In the genomic region with DNA sequence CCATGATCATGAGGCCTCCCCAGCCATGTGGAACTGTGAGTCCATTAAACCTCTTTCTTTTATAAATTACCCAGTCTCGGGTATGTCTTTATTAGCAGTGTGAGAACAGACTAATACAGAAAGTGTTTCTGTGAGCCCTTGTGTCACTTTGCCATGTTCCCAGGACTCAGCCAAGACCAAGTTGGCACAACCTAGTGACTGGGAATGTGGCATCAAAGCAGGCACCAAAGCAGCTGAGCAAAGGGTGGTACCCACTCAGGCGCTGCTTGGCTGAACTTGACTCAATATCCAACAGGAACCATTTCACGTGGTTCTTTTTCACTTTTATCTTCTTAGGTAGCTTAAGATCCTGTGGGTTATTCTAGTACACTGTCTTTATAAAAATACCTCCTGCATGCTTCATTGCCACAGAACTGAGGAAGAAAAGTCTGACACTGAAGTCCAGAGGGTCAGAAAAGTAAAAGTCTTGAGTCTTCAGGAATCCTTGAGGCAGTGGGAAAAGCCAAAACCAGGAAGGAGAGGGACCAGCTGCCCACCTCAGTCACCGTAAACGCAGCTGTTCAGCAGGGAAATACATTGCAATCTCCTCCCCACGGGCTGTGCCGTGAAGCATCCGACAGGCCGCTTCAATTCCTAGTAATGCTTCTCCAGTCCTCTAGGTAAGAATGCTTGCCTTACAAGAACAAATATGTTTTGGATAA, we compare ENCODE assay signal across 27 cellular contexts.
DNase-seq lines count a peak whose midpoint lies in the region; ATAC-seq, FAIRE-seq and TF ChIP-seq lines count a peak whose summit lies in the region.
"Had no signal": no experiment of that assay in that cellular context is flagged by ENCODE, and none has a peak within 500 bp of the region (broad histone marks: within the 10 kb centered on the region; RNA-seq: fewer than 3 reads in every experiment).

No MANE protein-coding gene starts in this region.

- H3K27ac Mint-ChIP-seq in endothelial cell (ENCODE audit: unreplicated experiment): no peak overlapping the region
- no peak overlapping the region for H3K27ac Mint-ChIP-seq in effector memory CD8-positive, alpha-beta T cell
- H3K27ac Mint-ChIP-seq: CD14-positive monocyte; CD8-positive, alpha-beta memory T cell had no signal

- peak in 3 of 4 donors; percentile 41 to 61 (median 49) for ATAC-seq in pancreas
- no peak for ATAC-seq in effector memory CD8-positive, alpha-beta T cell (replicated peaks)
- ATAC-seq: GM12878, HepG2 had no signal

- H3K27ac ChIP-seq in SK-N-MC (peak overlapping the region; percentile 61; the same call in 1 of the 2 replicates), pancreas (peak overlapping the region in 1 of 4 donors; percentile 47), breast epithelium (no peak overlapping the region)
- H3K27ac ChIP-seq: 22Rv1 had no signal

- TF ChIP-seq CTCF in endothelial cell (IDR thresholded peaks at IDR 0.05; ENCODE audit: unreplicated experiment): no peak
- no peak for TF ChIP-seq CTCF in pancreas (IDR thresholded peaks at IDR 0.05)
- no peak for TF ChIP-seq CTCF in breast epithelium (IDR thresholded peaks at IDR 0.05)

- DNase-seq in Ammon's horn (ENCODE audit: low spot score) (peak; percentile 68), SK-N-MC (ENCODE audit: low read depth, low spot score) (no peak), endothelial cell (ENCODE audit: low spot score) (no peak), pancreas (no peak), activated gamma-delta T cell (lab: John Stamatoyannopoulos, UW) (no peak), breast epithelium (ENCODE audit: low spot score in 2 of 2) (no peak)
- no peak for DNase-seq in effector memory CD8-positive, alpha-beta T cell
- DNase-seq: BE2C; CD8-positive, alpha-beta memory T cell; DMS 273 treated with DMSO at 0.1 percent for 48 hours; DMS79; EL; GDM1; KBM-7; MG63; NCI-H1105 treated with DMSO at 0.1 percent for 48 hours; NCI-H146; NCI-H1930; NCI-H446 treated with DMSO at 0.1 percent for 48 hours; NCI-H82; NK-92 treated with Interleukin-12 subunit alpha and Interleukin-12 subunit beta, amount 100 ng/mL, for 24 hours; Right ventricle myocardium superior; RPMI8226 had no signal

- no peak for FAIRE-seq in pancreas (lab: Jason Lieb, UNC)
- FAIRE-seq: GM12878, HepG2 had no signal

- H3K36me3 ChIP-seq in SK-N-MC (ENCODE audit: insufficient read depth, low read length) (peaks cover 94% of the 10 kb centered on the region), pancreas (peaks cover 0 to 73% (median 12%) of the 10 kb centered on the region in 3 donors), breast epithelium (no peaks in the 10 kb centered on the region)
- H3K36me3 ChIP-seq: BE2C had no signal

- H3K27me3 Mint-ChIP-seq in endothelial cell (ENCODE audit: unreplicated experiment): peaks cover 19% of the 10 kb centered on the region
- peaks cover 0 to 34% of the 10 kb centered on the region in 2 donors for H3K27me3 Mint-ChIP-seq in effector memory CD8-positive, alpha-beta T cell

- no peak overlapping the region for H3K9ac ChIP-seq in SK-N-MC (ENCODE audit: insufficient read length)

- H3K4me1 ChIP-seq in pancreas: peaks cover 0 to 14% (median 5%) of the 10 kb centered on the region in 3 donors
- H3K4me1 ChIP-seq in breast epithelium: no peaks in the 10 kb centered on the region
- H3K4me1 ChIP-seq: BE2C had no signal

- no peak overlapping the region for H3K4me3 ChIP-seq in SK-N-MC
- H3K4me3 ChIP-seq in pancreas: no peak overlapping the region
- no peak overlapping the region for H3K4me3 ChIP-seq in breast epithelium
- H3K4me3 ChIP-seq: GM12878, MG63 had no signal

- TF ChIP-seq POLR2A in breast epithelium (IDR thresholded peaks at IDR 0.05): no peak

- H3K9me3 Mint-ChIP-seq in endothelial cell (ENCODE audit: unreplicated experiment): no peaks in the 10 kb centered on the region
- H3K9me3 Mint-ChIP-seq in effector memory CD8-positive, alpha-beta T cell: peaks cover 0 to 1% of the 10 kb centered on the region in 2 donors
- H3K9me3 Mint-ChIP-seq: CD8-positive, alpha-beta memory T cell had no signal

- intact Hi-C loops in pancreas (cut with DNase I): no loop called here
- intact Hi-C loops in breast epithelium (cut with DNase I; ENCODE audit: low total_unique reads): no loop called here

- H3K36me3 Mint-ChIP-seq in endothelial cell (ENCODE audit: low read depth, unreplicated experiment): peaks cover 69% of the 10 kb centered on the region
- no peaks in the 10 kb centered on the region for H3K36me3 Mint-ChIP-seq in effector memory CD8-positive, alpha-beta T cell (ENCODE audit: insufficient read depth)
- H3K36me3 Mint-ChIP-seq: CD8-positive, alpha-beta memory T cell had no signal

- peak overlapping the region; percentile 31 for H3K4me3 Mint-ChIP-seq in endothelial cell (ENCODE audit: unreplicated experiment)
- H3K4me3 Mint-ChIP-seq in effector memory CD8-positive, alpha-beta T cell: no peak overlapping the region
- H3K4me3 Mint-ChIP-seq: CD14-positive monocyte; CD8-positive, alpha-beta memory T cell had no signal

- peaks cover 47% of the 10 kb centered on the region for H3K4me1 Mint-ChIP-seq in endothelial cell (ENCODE audit: unreplicated experiment)
- no peaks in the 10 kb centered on the region for H3K4me1 Mint-ChIP-seq in effector memory CD8-positive, alpha-beta T cell (ENCODE audit: low read depth in 2 of 2)
- H3K4me1 Mint-ChIP-seq: CD8-positive, alpha-beta memory T cell had no signal

- H3K27me3 ChIP-seq in pancreas: no peaks in the 10 kb centered on the region
- H3K27me3 ChIP-seq in breast epithelium: no peaks in the 10 kb centered on the region
- H3K27me3 ChIP-seq: MG63 had no signal

- 74 to 81% methylated on average over 9 of the region's 9 CpGs for WGBS in pancreas, 2 donors

- H3K9me3 ChIP-seq in SK-N-MC (ENCODE audit: low read depth, low read length): no peaks in the 10 kb centered on the region
- no peaks in the 10 kb centered on the region for H3K9me3 ChIP-seq in pancreas
- no peaks in the 10 kb centered on the region for H3K9me3 ChIP-seq in breast epithelium
- H3K9me3 ChIP-seq: BE2C, MG63 had no signal
